Comparison of ENCODE assay signal across 1 cellular context in genomic region chr11:3227568-3228444, GRCh38.
TF ChIP-seq lines count a peak whose summit lies in the region.

No MANE protein-coding gene starts in this region.

TF ChIP-seq in HepG2, 621 proteins besides CTCF, POLR2A, EP300 and RAD21 (continued from another document):
- TF ChIP-seq BRF2 (CRISPR knock-in tag; IDR thresholded peaks at IDR 0.05) (no peak), ZNF333 (CRISPR knock-in tag; IDR thresholded peaks at IDR 0.05; ENCODE audit: borderline replicate concordance) (no peak), ZNF512B (CRISPR knock-in tag; IDR thresholded peaks at IDR 0.05; ENCODE audit: borderline replicate concordance) (no peak), ZNF598 (CRISPR knock-in tag; IDR thresholded peaks at IDR 0.05; ENCODE audit: borderline replicate concordance) (no peak), GATAD1 (CRISPR knock-in tag; IDR thresholded peaks at IDR 0.05) (no peak), ZNF280D (CRISPR knock-in tag; IDR thresholded peaks at IDR 0.05) (no peak), DZIP1 (CRISPR knock-in tag; IDR thresholded peaks at IDR 0.05) (no peak), ATF1 (CRISPR knock-in tag; IDR thresholded peaks at IDR 0.05) (no peak)
TF ChIP-seq in HepG2: peak in this region for 0.
